ENCODE assay signal across 8 cellular contexts in the genomic region with DNA sequence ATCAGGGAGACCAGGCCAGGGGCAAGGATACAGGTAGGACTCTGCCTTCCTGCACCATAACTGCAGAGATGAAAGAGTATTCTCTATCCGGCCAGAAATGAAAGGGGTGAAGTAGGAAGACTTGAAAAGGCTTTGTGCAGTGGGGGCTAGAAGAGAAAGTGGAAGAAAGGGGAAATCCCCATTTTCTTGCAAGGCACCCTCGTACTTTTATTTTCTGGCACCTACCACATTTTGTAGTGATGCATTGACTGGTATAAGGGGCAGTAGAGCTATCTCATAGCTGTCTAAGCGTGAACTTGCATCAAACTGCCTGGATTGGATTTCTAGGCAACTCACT. TPM values are rescaled to one million over a fixed set of nuclear protein-coding genes. Genes with fewer than 3 reads are reported as not detected.
DNase-seq lines count a peak whose midpoint lies in the region; ATAC-seq and TF ChIP-seq lines count a peak whose summit lies in the region.

No MANE protein-coding gene starts in this region.

- DNase-seq in GM13977 (ENCODE audit: low spot score): peak; percentile 69
- no peak for DNase-seq in HFF-Myc (ENCODE audit: extremely low read depth, low read depth)
- DNase-seq in fibroblast of lung (ENCODE audit: low read depth in 2 of 2): no peak
- no peak for DNase-seq in ecto neural progenitor cell (ENCODE audit: low spot score)
- no peak for DNase-seq in GF-D8 (lab: John Stamatoyannopoulos, UW)

- peak overlapping the region; percentile 61 for H3K4me2 ChIP-seq in SU-DHL-6 (ENCODE audit: low read depth, low read length, poor library complexity, severe bottlenecking)
- H3K4me2 ChIP-seq in fibroblast of lung (ENCODE audit: extremely low read depth, insufficient read depth, low read length): peak overlapping the region; percentile 39

- H3K36me3 ChIP-seq in SU-DHL-6 (ENCODE audit: low read length) (no peaks in the 10 kb centered on the region), fibroblast of lung (ENCODE audit: control insufficient read depth, insufficient read depth, low read length) (peaks cover 3% of the 10 kb centered on the region)

- ATAC-seq in HG03520 (IDR thresholded peaks at IDR 0.05; ENCODE audit: unreplicated experiment): no peak

- H2AFZ ChIP-seq in SU-DHL-6 (ENCODE audit: low read depth, low read length, severe bottlenecking): peak overlapping the region; percentile 95
- H2AFZ ChIP-seq in fibroblast of lung (ENCODE audit: low read length): no peak overlapping the region

- H3K9ac ChIP-seq in SU-DHL-6 (ENCODE audit: low read length) (peak overlapping the region; percentile 57), fibroblast of lung (ENCODE audit: insufficient read depth, low read length) (no peak overlapping the region)

- H3K4me3 ChIP-seq in HFF-Myc (replicated peaks; ENCODE audit: low read depth, low read length) (peak overlapping the region; percentile 49), SU-DHL-6 (ENCODE audit: insufficient read depth, low read length, poor library complexity, severe bottlenecking) (peak overlapping the region; percentile 59), fibroblast of lung (replicated peaks in 1 of 4; ENCODE audit: control extremely low read depth in 1 of 4, insufficient read depth in 1 of 4, low read depth in 3 of 4, low read length in 4 of 4) (peak overlapping the region; percentile 25 to 60 (median 42)), skin epidermis (peak overlapping the region; percentile 73 to 91 (median 86))

- H3K79me2 ChIP-seq in SU-DHL-6 (ENCODE audit: insufficient read depth, low read length): no peaks in the 10 kb centered on the region
- peaks cover 10% of the 10 kb centered on the region for H3K79me2 ChIP-seq in fibroblast of lung (ENCODE audit: control insufficient read depth, insufficient read depth, low read length)

- in situ Hi-C loops in GM13977 (cut with MboI; ENCODE audit: low pct_unique_long_range_greater_than_20kb, low sequenced_read_pairs, unreplicated experiment): loop anchor here (25.0 kb wide), 1 partner anchor 362 kb away; no protein-coding TSS in a partner anchor

- H3K27ac ChIP-seq in SU-DHL-6 (ENCODE audit: low read depth, low read length): 0 out of 2 replicates have a peak overlapping the region, but pooled peaks have one; percentile 1
- H3K27ac ChIP-seq in fibroblast of lung (ENCODE audit: insufficient read depth, low read length): no peak overlapping the region
- peak overlapping the region in 15 of 21 experiments; percentile 42 to 87 (median 72) for H3K27ac ChIP-seq in skin epidermis

- peaks cover 6% of the 10 kb centered on the region; the same call in 1 of the 2 replicates for H3F3A ChIP-seq in SU-DHL-6 (ENCODE audit: insufficient read depth)

- H3K9me3 ChIP-seq in SU-DHL-6 (ENCODE audit: insufficient read depth, low read length) (no peaks in the 10 kb centered on the region), fibroblast of lung (ENCODE audit: control insufficient read depth, insufficient read depth, low read depth, low read length) (no peaks in the 10 kb centered on the region)

- H3K27me3 ChIP-seq in SU-DHL-6 (ENCODE audit: low read length): no peaks in the 10 kb centered on the region
- H3K27me3 ChIP-seq in fibroblast of lung (ENCODE audit: control insufficient read depth, insufficient read depth, low read length): no peaks in the 10 kb centered on the region

- no peak for TF ChIP-seq CTCF in GM13977 (IDR thresholded peaks at IDR 0.05; ENCODE audit: extremely low read depth, insufficient read depth, missing control alignments)
- no peak for TF ChIP-seq CTCF in HFF-Myc (IDR thresholded peaks at IDR 0.05; ENCODE audit: low read depth, low read length, missing control alignments)
- TF ChIP-seq CTCF in SU-DHL-6 (IDR thresholded peaks at IDR 0.05; ENCODE audit: insufficient read depth, low read length, poor library complexity, severe bottlenecking): no peak
- no peak for TF ChIP-seq CTCF in fibroblast of lung (conservative IDR thresholded peaks at IDR 0.05 in 1 of 2, IDR thresholded peaks at IDR 0.05 in 1 of 2; ENCODE audit: low read depth in 1 of 2, low read length in 2 of 2)

- H4K20me1 ChIP-seq in SU-DHL-6 (ENCODE audit: low read depth, low read length) (no peaks in the 10 kb centered on the region; the same call in 1 of the 2 replicates), fibroblast of lung (ENCODE audit: control insufficient read depth, extremely low read depth, insufficient read depth, low read length) (peaks cover 2% of the 10 kb centered on the region)

- H3K4me1 ChIP-seq in fibroblast of lung (ENCODE audit: control insufficient read depth, extremely low read depth, insufficient read depth, low read length): peaks cover 3% of the 10 kb centered on the region

- H3K9me2 ChIP-seq in SU-DHL-6 (replicated peaks; ENCODE audit: insufficient read depth, low read length): no peaks in the 10 kb centered on the region

RNA-seq across cellular contexts. Expression of a gene that starts 0.8 kb away (rescaled TPM):
- total RNA-seq in fibroblast of lung: 19.8 and 25.9 TPM in 2 replicates
- 26.6 and 32.2 TPM in 2 replicates for polyA plus RNA-seq in fibroblast of lung
- 18.0 and 23.2 TPM in 2 replicates for polyA plus RNA-seq in fibroblast of lung (2012)
- polyA minus RNA-seq in fibroblast of lung (ENCODE audit: low replicate concordance): 27.2 and 39.5 TPM in 2 replicates

RNA-seq across cellular contexts. Expression of a gene that starts 35.8 kb away (rescaled TPM):
- total RNA-seq in fibroblast of lung: 60.1 and 93.6 TPM in 2 replicates
- 98.9 and 332 TPM in 2 replicates for polyA plus RNA-seq in fibroblast of lung
- 90.2 and 305 TPM in 2 replicates for polyA plus RNA-seq in fibroblast of lung (2012)
- 90.1 and 281 TPM in 2 replicates for polyA minus RNA-seq in fibroblast of lung (ENCODE audit: low replicate concordance)
